9 cellular contexts compared by ENCODE assay signal in genomic region chr17:57603978-57604377, GRCh38.
DNase-seq lines count a peak whose midpoint lies in the region; ATAC-seq and TF ChIP-seq lines count a peak whose summit lies in the region.
"Had no signal": no experiment of that assay in that cellular context is flagged by ENCODE, and none has a peak within 500 bp of the region (broad histone marks: within the 10 kb centered on the region; RNA-seq: fewer than 3 reads in every experiment).

No MANE protein-coding gene starts in this region.

- POLR2A ChIA-PET in MCF 10A (lab: Yijun Ruan, JAX) = interaction anchor here (0.7 kb wide), 1 partner anchor 79 kb away, joined by 3 read pairs; no protein-coding TSS in a partner anchor

- dilution Hi-C loops in mammary epithelial cell (cut with HindIII; ENCODE audit: low sequenced_read_pairs) = no loop called here

- H4K20me1 ChIP-seq in mammary epithelial cell (ENCODE audit: insufficient read depth, low read length) = no peaks in the 10 kb centered on the region

- H3K36me3 ChIP-seq in mammary epithelial cell (ENCODE audit: insufficient read depth, low read length) = no peaks in the 10 kb centered on the region
- no peaks in the 10 kb centered on the region for H3K36me3 ChIP-seq in stomach

- no peaks in the 10 kb centered on the region for H3K9me3 ChIP-seq in mammary epithelial cell (replicated peaks; ENCODE audit: insufficient read depth, low read length)
- H3K9me3 ChIP-seq in stomach = no peaks in the 10 kb centered on the region

- H3K36me3 Mint-ChIP-seq in MCF 10A (ENCODE audit: insufficient read depth, unreplicated experiment) = peaks cover 31% of the 10 kb centered on the region

- no peak for TF ChIP-seq EP300 in stomach (IDR thresholded peaks at IDR 0.05)

- 81% methylated on average over 5 of the region's 5 CpGs for WGBS in mammary epithelial cell (ENCODE audit: low coverage, missing lambda C conversion rate)
- WGBS in stomach, 5 donors = 53 to 66% (median 56%) methylated on average over 5 of the region's 5 CpGs

- no peaks in the 10 kb centered on the region for H3K27me3 Mint-ChIP-seq in MCF 10A (ENCODE audit: insufficient read depth, unreplicated experiment)

- H3K9ac ChIP-seq in mammary epithelial cell (ENCODE audit: insufficient read depth, low read length) = no peak overlapping the region

- peak overlapping the region; percentile 19 for H3K27ac Mint-ChIP-seq in MCF 10A (ENCODE audit: low read depth, unreplicated experiment)

- no peak overlapping the region for H3K27ac ChIP-seq in mammary epithelial cell (ENCODE audit: insufficient read depth, low read depth, low read length)
- H3K27ac ChIP-seq in stomach = peak overlapping the region; percentile 9 to 75 (median 66)
- H3K27ac ChIP-seq: SK-N-MC had no signal

- in situ Hi-C loops in mammary epithelial cell (cut with MboI; ENCODE audit: low sequenced_read_pairs in 2 of 2) = no loop called here

- no peaks in the 10 kb centered on the region for H3K9me3 Mint-ChIP-seq in MCF 10A (ENCODE audit: unreplicated experiment)

- H3K27me3 ChIP-seq in mammary epithelial cell (ENCODE audit: insufficient read depth, low read length) (no peaks in the 10 kb centered on the region), stomach (no peaks in the 10 kb centered on the region)

- CTCF ChIA-PET in MCF 10A (lab: Yijun Ruan, JAX) (no interaction called here), mammary epithelial cell (lab: Charles Lee; ENCODE audit: low non-redundant PET) (no interaction called here)

- no peak overlapping the region for H3K4me2 ChIP-seq in mammary epithelial cell (ENCODE audit: insufficient read depth, low read depth, low read length)

- no peak for ATAC-seq in HG02588 (IDR thresholded peaks at IDR 0.05; ENCODE audit: unreplicated experiment)

- no peak overlapping the region for H3K4me3 Mint-ChIP-seq in MCF 10A (ENCODE audit: unreplicated experiment)

- TF ChIP-seq POLR2A in stomach (IDR thresholded peaks at IDR 0.05) = no peak

- no peak for TF ChIP-seq CTCF in MCF 10A (IDR thresholded peaks at IDR 0.05; ENCODE audit: unreplicated experiment)
- no peak for TF ChIP-seq CTCF in mammary epithelial cell (conservative IDR thresholded peaks at IDR 0.05 in 1 of 2, IDR thresholded peaks at IDR 0.05 in 1 of 2; ENCODE audit: extremely low read depth in 1 of 2, insufficient read depth in 1 of 2, low read depth in 1 of 2, low read length in 2 of 2)
- TF ChIP-seq CTCF in stomach (IDR thresholded peaks at IDR 0.05) = no peak

- no peak overlapping the region for H2AFZ ChIP-seq in mammary epithelial cell (ENCODE audit: low read depth, low read length)

- H3K4me1 ChIP-seq in mammary epithelial cell (ENCODE audit: insufficient read depth, low read length) = peaks cover 4% of the 10 kb centered on the region
- peaks cover 34 to 48% (median 41%) of the 10 kb centered on the region in 4 donors for H3K4me1 ChIP-seq in stomach

- H3K79me2 ChIP-seq in mammary epithelial cell (ENCODE audit: insufficient read depth, low read length) = no peaks in the 10 kb centered on the region

- H3K4me3 ChIP-seq in mammary epithelial cell (replicated peaks in 1 of 3; ENCODE audit: insufficient read depth in 1 of 3, low read depth in 2 of 3, low read length in 3 of 3) (no peak overlapping the region), stomach (no peak overlapping the region)
- H3K4me3 ChIP-seq: SK-N-MC had no signal

- intact Hi-C loops in MCF 10A (cut with micrococcal nuclease) = no loop called here
- intact Hi-C loops in mammary epithelial cell (cut with micrococcal nuclease) = no loop called here
- intact Hi-C loops in stomach (cut with DNase I; ENCODE audit: low total_unique reads) = loop anchor here (5.0 kb wide), 1 partner anchor 63 kb away; no protein-coding TSS in a partner anchor

- BruUV-seq in MCF 10A (replicated peaks; lab: Mats Ljungman, UMichigan) (no TSS peak), mammary epithelial cell (replicated peaks; lab: Mats Ljungman, UMichigan) (no TSS peak)

- peaks cover 18% of the 10 kb centered on the region for H3K4me1 Mint-ChIP-seq in MCF 10A (ENCODE audit: insufficient read depth, unreplicated experiment)

- DNase-seq in MCF 10A (ENCODE audit: unreplicated experiment) (no peak), mammary epithelial cell (no peak), NCI-H510A treated with DMSO at 0.1 percent for 48 hours (lab: John Stamatoyannopoulos, UW) (peak; percentile 73), activated T-cell treated with anti-CD3 and anti-CD28 coated beads for 4 hours (peak; percentile 38), mucosa of gallbladder (ENCODE audit: low spot score) (peak; percentile 71), stomach (peak; percentile 63), SW480 (ENCODE audit: low spot score) (no peak)

Comparison
In these comparisons a context has a peak if more than half of its experiments do, and no peak if none do; other contexts are left out.
1. DNase-seq: peak in NCI-H510A treated with DMSO at 0.1 percent for 48 hours (single experiment), activated T-cell treated with anti-CD3 and anti-CD28 coated beads for 4 hours (single experiment), mucosa of gallbladder (single experiment) and stomach (single experiment); none in MCF 10A (single experiment), mammary epithelial cell (single experiment) and SW480 (single experiment).